In the genomic region with DNA sequence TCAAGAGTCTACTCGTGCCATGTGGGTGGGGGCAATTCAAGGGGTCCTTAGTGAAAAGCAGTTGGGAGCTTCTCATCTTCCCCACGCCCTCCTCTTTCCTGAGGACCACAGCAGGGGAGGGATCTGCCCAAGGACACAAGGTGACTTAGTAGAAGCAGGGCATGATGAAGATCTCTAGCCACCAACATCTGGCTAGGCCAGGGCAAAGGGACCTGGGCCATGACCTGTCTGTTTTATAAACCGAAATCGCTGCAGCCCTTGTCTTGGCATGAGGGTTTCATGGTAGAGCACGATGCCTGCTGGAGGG, we compare ENCODE assay signal across 10 cellular contexts. TPM values are rescaled to one million over a fixed set of nuclear protein-coding genes. Genes with fewer than 3 reads are reported as not detected.
DNase-seq lines count a peak whose midpoint lies in the region; ATAC-seq and TF ChIP-seq lines count a peak whose summit lies in the region.
"Had no signal": no experiment of that assay in that cellular context is flagged by ENCODE, and none has a peak within 500 bp of the region (broad histone marks: within the 10 kb centered on the region; RNA-seq: fewer than 3 reads in every experiment).

No MANE protein-coding gene starts in this region.

- H3K9ac ChIP-seq in mesenchymal stem cell (ENCODE audit: low read length), result peak overlapping the region; percentile 88

- H3K4me2 ChIP-seq in mesenchymal stem cell (ENCODE audit: low read length, poor library complexity, severe bottlenecking), result no peak overlapping the region

- H3K36me3 Mint-ChIP-seq in activated naive CD4-positive, alpha-beta T cell treated with anti-CD3 and anti-CD28 coated beads for 36 hours (ENCODE audit: low read depth), result peaks cover 4% of the 10 kb centered on the region
- H3K36me3 Mint-ChIP-seq in type B pancreatic cell, result no peaks in the 10 kb centered on the region
- H3K36me3 Mint-ChIP-seq in naive thymus-derived CD8-positive, alpha-beta T cell, result peaks cover 0 to 17% (median 0%) of the 10 kb centered on the region in 3 donors

- H3K27me3 Mint-ChIP-seq in activated naive CD4-positive, alpha-beta T cell treated with anti-CD3 and anti-CD28 coated beads for 36 hours (ENCODE audit: low read depth), result no peaks in the 10 kb centered on the region
- H3K27me3 Mint-ChIP-seq in type B pancreatic cell, result no peaks in the 10 kb centered on the region
- no peaks in the 10 kb centered on the region for H3K27me3 Mint-ChIP-seq in naive thymus-derived CD8-positive, alpha-beta T cell

- H4K91ac ChIP-seq in mesenchymal stem cell (ENCODE audit: low read length), result no peak overlapping the region

- no peak overlapping the region for H4K8ac ChIP-seq in mesenchymal stem cell (ENCODE audit: low read length)

- DNase-seq in activated naive CD4-positive, alpha-beta T cell treated with anti-CD3 and anti-CD28 coated beads for 36 hours, result no peak
- DNase-seq in activated naive CD4-positive, alpha-beta T cell treated with anti-CD3 and anti-CD28 coated beads, Interleukin-2, amount 50 U/mL, for 16 hours, result no peak
- DNase-seq in ascending aorta (ENCODE audit: low spot score in 2 of 2) (no peak), mesenchymal stem cell (no peak), type B pancreatic cell (ENCODE audit: extremely low spot score, unreplicated experiment) (no peak), iPS-NIHi11 (ENCODE audit: low spot score) (no peak)
- no peak for DNase-seq in naive thymus-derived CD8-positive, alpha-beta T cell
- DNase-seq: endodermal cell, NCI-H1417 treated with DMSO at 0.1 percent for 48 hours had no signal

- H2AFZ ChIP-seq in mesenchymal stem cell (ENCODE audit: low read depth, low read length), result no peak overlapping the region

- intact Hi-C loops in activated naive CD4-positive, alpha-beta T cell treated with anti-CD3 and anti-CD28 coated beads for 36 hours (cut with micrococcal nuclease), result no loop called here
- intact Hi-C loops in ascending aorta (cut with DNase I), result loop anchor here (5.0 kb wide), 1 partner anchor 569 kb away; a partner anchor contains a TSS

- 41% methylated on average over 4 of the region's 5 CpGs for WGBS in mesenchymal stem cell

- H3K4me3 Mint-ChIP-seq in activated naive CD4-positive, alpha-beta T cell treated with anti-CD3 and anti-CD28 coated beads for 36 hours, result no peak overlapping the region
- no peak overlapping the region for H3K4me3 Mint-ChIP-seq in type B pancreatic cell
- peak overlapping the region in 2 of 10 donors; percentile 47 to 72 for H3K4me3 Mint-ChIP-seq in naive thymus-derived CD8-positive, alpha-beta T cell
- H3K4me3 Mint-ChIP-seq: endodermal cell had no signal

- peak overlapping the region in 1 of 2 experiments; percentile 87 for H3K18ac ChIP-seq in mesenchymal stem cell (ENCODE audit: low read depth in 1 of 2, low read length in 2 of 2)

- H3K27me3 ChIP-seq in ascending aorta, result no peaks in the 10 kb centered on the region
- H3K27me3 ChIP-seq in mesenchymal stem cell (ENCODE audit: control insufficient read depth in 1 of 2, insufficient read depth in 1 of 2, low read length in 2 of 2), result peaks cover 0 to 15% of the 10 kb centered on the region in 2 experiments

- CTCF ChIA-PET in activated naive CD4-positive, alpha-beta T cell treated with anti-CD3 and anti-CD28 coated beads for 36 hours (lab: Charles Lee), result interaction anchor here (1.7 kb wide), 1 partner anchor 168 kb away, joined by 6 read pairs; a partner anchor contains a TSS

- peaks cover 1% of the 10 kb centered on the region for H3K79me1 ChIP-seq in mesenchymal stem cell (replicated peaks; ENCODE audit: low read length, poor library complexity, severe bottlenecking)

- H3K4me1 ChIP-seq in ascending aorta, result peaks cover 10 to 28% of the 10 kb centered on the region in 2 donors
- H3K4me1 ChIP-seq in mesenchymal stem cell (ENCODE audit: control insufficient read depth, insufficient read depth, low read depth, low read length), result peaks cover 28% of the 10 kb centered on the region

- H3K14ac ChIP-seq in mesenchymal stem cell (ENCODE audit: low read length in 2 of 2), result peak overlapping the region in 1 of 2 experiments; percentile 41

- H3K9me3 ChIP-seq in ascending aorta, result no peaks in the 10 kb centered on the region
- no peaks in the 10 kb centered on the region for H3K9me3 ChIP-seq in mesenchymal stem cell (ENCODE audit: control insufficient read depth, low read length)

- ATAC-seq in naive thymus-derived CD8-positive, alpha-beta T cell, result no peak
- no peak for ATAC-seq in activated CD4-positive, CD25-positive, alpha-beta regulatory T cell treated with anti-CD3 and anti-CD28 coated beads, Interleukin-2, amount 50 U/mL, for 24 hours

- peak overlapping the region; percentile 94 for H3K27ac Mint-ChIP-seq in activated naive CD4-positive, alpha-beta T cell treated with anti-CD3 and anti-CD28 coated beads for 36 hours
- peak overlapping the region; percentile 48 for H3K27ac Mint-ChIP-seq in type B pancreatic cell
- H3K27ac Mint-ChIP-seq in naive thymus-derived CD8-positive, alpha-beta T cell, result peak overlapping the region in 4 of 10 donors; percentile 24 to 91 (median 40)

- peak overlapping the region; percentile 91 to 92 for H3K27ac ChIP-seq in ascending aorta
- peak overlapping the region; percentile 75 for H3K27ac ChIP-seq in mesenchymal stem cell (ENCODE audit: low read length, poor library complexity, severe bottlenecking)

- H2BK12ac ChIP-seq in mesenchymal stem cell (ENCODE audit: low read length in 2 of 2), result peak overlapping the region in 1 of 2 experiments; percentile 63

- H3K9me3 Mint-ChIP-seq in activated naive CD4-positive, alpha-beta T cell treated with anti-CD3 and anti-CD28 coated beads for 36 hours, result no peaks in the 10 kb centered on the region
- no peaks in the 10 kb centered on the region for H3K9me3 Mint-ChIP-seq in type B pancreatic cell
- H3K9me3 Mint-ChIP-seq in naive thymus-derived CD8-positive, alpha-beta T cell, result peaks cover 0 to 2% (median 0%) of the 10 kb centered on the region in 9 donors

- H3K36me3 ChIP-seq in ascending aorta (no peaks in the 10 kb centered on the region), mesenchymal stem cell (ENCODE audit: control insufficient read depth in 1 of 2, insufficient read depth in 2 of 2, low read depth in 1 of 2, low read length in 2 of 2) (peaks cover 14 to 36% of the 10 kb centered on the region in 2 experiments)

- TF ChIP-seq CTCF in ascending aorta (IDR thresholded peaks at IDR 0.05) (no peak), type B pancreatic cell (conservative IDR thresholded peaks at IDR 0.05) (no peak)

- peaks cover 46% of the 10 kb centered on the region for H3K4me1 Mint-ChIP-seq in activated naive CD4-positive, alpha-beta T cell treated with anti-CD3 and anti-CD28 coated beads for 36 hours (ENCODE audit: low read depth)
- H3K4me1 Mint-ChIP-seq in type B pancreatic cell (ENCODE audit: unreplicated experiment), result peaks cover 10% of the 10 kb centered on the region
- peaks cover 7 to 50% (median 32%) of the 10 kb centered on the region in 4 donors for H3K4me1 Mint-ChIP-seq in naive thymus-derived CD8-positive, alpha-beta T cell

- H2AK5ac ChIP-seq in mesenchymal stem cell (ENCODE audit: low read length, severe bottlenecking), result peak overlapping the region; percentile 74

- H3K4me3 ChIP-seq in ascending aorta (no peak overlapping the region), mesenchymal stem cell (ENCODE audit: insufficient read depth in 1 of 2, low read depth in 1 of 2, low read length in 2 of 2) (peak overlapping the region in 1 of 2 experiments; percentile 11)

- H2BK120ac ChIP-seq in mesenchymal stem cell (ENCODE audit: low read depth, low read length), result no peak overlapping the region

- H3K23ac ChIP-seq in mesenchymal stem cell (ENCODE audit: low read length in 2 of 2), result no peak overlapping the region

- POLR2A ChIA-PET in naive thymus-derived CD8-positive, alpha-beta T cell (lab: Charles Lee), result interaction anchor here (0.9 kb wide), 1 partner anchor 146 kb away, joined by 3 read pairs; no protein-coding TSS in a partner anchor

- H2BK15ac ChIP-seq in mesenchymal stem cell (ENCODE audit: low read depth, poor library complexity, severe bottlenecking), result no peak overlapping the region

- H3K4ac ChIP-seq in mesenchymal stem cell (ENCODE audit: low read depth in 1 of 2, low read length in 2 of 2), result peak overlapping the region; percentile 20 to 88

- peak overlapping the region; percentile 14 for H2BK5ac ChIP-seq in mesenchymal stem cell (ENCODE audit: low read depth, low read length, poor library complexity, severe bottlenecking)

RNA-seq across cellular contexts. Expression of a gene that starts 5.1 kb away (rescaled TPM):
- total RNA-seq in activated naive CD4-positive, alpha-beta T cell treated with anti-CD3 and anti-CD28 coated beads for 36 hours, result 10 to 100 TPM; 63.7 to 64.4 TPM
- total RNA-seq in ascending aorta (89.7 TPM), type B pancreatic cell (ENCODE audit: low replicate concordance) (41.3 and 57.9 TPM in 2 replicates)
- polyA plus RNA-seq in mesenchymal stem cell (2013, experiment 1 of 2), result 165 TPM
- polyA plus RNA-seq in mesenchymal stem cell (2013, experiment 2 of 2), result 165 TPM
- total RNA-seq in naive thymus-derived CD8-positive, alpha-beta T cell, result 10 to 100 TPM; 58.1 to 59.4 TPM
- polyA plus RNA-seq in naive thymus-derived CD8-positive, alpha-beta T cell, result 1 to 10 TPM; 6.9 to 7.9 (median 7.1) TPM

RNA-seq across cellular contexts. Expression of a gene that starts 5.9 kb away (rescaled TPM):
- total RNA-seq in activated naive CD4-positive, alpha-beta T cell treated with anti-CD3 and anti-CD28 coated beads for 36 hours, result 10 to 100 TPM; 42.2 to 42.6 TPM
- 37.5 TPM for total RNA-seq in ascending aorta
- 23.0 TPM for polyA plus RNA-seq in mesenchymal stem cell (2013, experiment 1 of 2)
- polyA plus RNA-seq in mesenchymal stem cell (2013, experiment 2 of 2), result 21.9 TPM
- total RNA-seq in type B pancreatic cell (ENCODE audit: low replicate concordance), result 14.6 and 15.5 TPM in 2 replicates
- 10 to 100 TPM; 45.0 to 48.2 TPM for total RNA-seq in naive thymus-derived CD8-positive, alpha-beta T cell
- polyA plus RNA-seq in naive thymus-derived CD8-positive, alpha-beta T cell, result 10 to 100 TPM; 18.4 to 24.2 (median 19.4) TPM

RNA-seq across cellular contexts. Expression of a gene that starts 25.5 kb away (rescaled TPM):
- total RNA-seq in activated naive CD4-positive, alpha-beta T cell treated with anti-CD3 and anti-CD28 coated beads for 36 hours, result 10 to 100 TPM; 17.8 to 21.4 TPM
- 69.9 TPM for total RNA-seq in ascending aorta
- 27.0 TPM for polyA plus RNA-seq in mesenchymal stem cell (2013, experiment 1 of 2)
- polyA plus RNA-seq in mesenchymal stem cell (2013, experiment 2 of 2), result 24.3 TPM
- 34.1 and 35.9 TPM in 2 replicates for total RNA-seq in type B pancreatic cell (ENCODE audit: low replicate concordance)
- 10 to 100 TPM; 66.0 to 69.4 TPM for total RNA-seq in naive thymus-derived CD8-positive, alpha-beta T cell
- 10 to 100 TPM; 24.3 to 33.3 (median 26.0) TPM for polyA plus RNA-seq in naive thymus-derived CD8-positive, alpha-beta T cell

RNA-seq across cellular contexts. Expression of a gene that starts 43.4 kb away (rescaled TPM):
- total RNA-seq in activated naive CD4-positive, alpha-beta T cell treated with anti-CD3 and anti-CD28 coated beads for 36 hours, result not detected
- total RNA-seq in ascending aorta (not detected), type B pancreatic cell (ENCODE audit: low replicate concordance) (not detected in 2 replicates)
- not detected for polyA plus RNA-seq in mesenchymal stem cell (2013, experiment 1 of 2)
- polyA plus RNA-seq in mesenchymal stem cell (2013, experiment 2 of 2), result not detected
- not detected for total RNA-seq in naive thymus-derived CD8-positive, alpha-beta T cell
- not detected for polyA plus RNA-seq in naive thymus-derived CD8-positive, alpha-beta T cell
- total RNA-seq: endodermal cell had no signal

RNA-seq across cellular contexts. Expression of a gene that starts 51.1 kb away (rescaled TPM):
- 1 to 10 TPM; 6.7 to 6.9 TPM for total RNA-seq in activated naive CD4-positive, alpha-beta T cell treated with anti-CD3 and anti-CD28 coated beads for 36 hours
- total RNA-seq in ascending aorta (66.2 TPM), type B pancreatic cell (ENCODE audit: low replicate concordance) (13.0 and 23.0 TPM in 2 replicates)
- polyA plus RNA-seq in mesenchymal stem cell (2013, experiment 1 of 2), result 27.5 TPM
- polyA plus RNA-seq in mesenchymal stem cell (2013, experiment 2 of 2), result 27.3 TPM
- total RNA-seq in naive thymus-derived CD8-positive, alpha-beta T cell, result 10 to 100 TPM; 18.2 to 20.9 TPM
- 10 to 100 TPM; 30.5 to 42.3 (median 35.9) TPM for polyA plus RNA-seq in naive thymus-derived CD8-positive, alpha-beta T cell
